28 cellular contexts compared by ENCODE assay signal in the genomic region with DNA sequence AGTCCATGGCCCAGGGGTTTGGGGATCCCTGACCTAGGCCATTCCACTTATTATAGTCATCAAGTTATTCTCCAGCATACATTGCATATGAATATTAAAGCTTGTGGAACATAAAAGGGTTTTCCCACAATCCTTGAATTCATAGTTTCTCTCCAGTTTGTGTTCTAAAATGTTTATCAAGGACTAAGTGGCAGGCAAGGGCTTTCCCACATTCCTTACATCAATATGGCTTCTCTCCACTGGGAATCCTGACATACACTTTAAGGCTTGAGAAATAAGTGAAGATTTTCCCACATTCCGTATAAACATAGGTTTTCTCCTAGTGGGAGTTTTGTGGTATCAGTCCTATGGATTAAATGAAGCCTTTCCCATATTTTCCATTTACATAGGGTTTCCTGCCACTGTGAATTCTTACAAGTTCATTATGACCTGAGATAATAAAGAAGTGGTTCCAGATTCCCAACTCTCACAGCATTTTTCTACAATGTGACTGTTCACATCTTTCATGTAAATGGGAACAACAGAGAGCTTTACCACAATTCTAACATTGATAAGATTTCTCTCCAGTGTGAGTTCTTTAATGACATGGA. TPM values are rescaled to one million over a fixed set of nuclear protein-coding genes. Genes with fewer than 3 reads are reported as not detected.
DNase-seq lines count a peak whose midpoint lies in the region; ATAC-seq and TF ChIP-seq lines count a peak whose summit lies in the region.
"Had no signal": no experiment of that assay in that cellular context is flagged by ENCODE, and none has a peak within 500 bp of the region (broad histone marks: within the 10 kb centered on the region; RNA-seq: fewer than 3 reads in every experiment).

No MANE protein-coding gene starts in this region.

- H3K9ac ChIP-seq in BLaER1 (no peak overlapping the region), HUES64 (ENCODE audit: low read depth, low read length) (no peak overlapping the region), iPS-18a (ENCODE audit: low read length) (no peak overlapping the region)

- no peak overlapping the region for H3K27ac Mint-ChIP-seq in activated naive CD4-positive, alpha-beta T cell treated with anti-CD3 and anti-CD28 coated beads, Interleukin-2, amount 50 U/mL, for 72 hours
- H3K27ac Mint-ChIP-seq: activated CD8-positive, alpha-beta T cell treated with anti-CD3 and anti-CD28 coated beads for 36 hours; activated naive CD8-positive, alpha-beta T cell; activated T-helper 17 cell treated with anti-CD3 and anti-CD28 coated beads, Interleukin-2, amount 50 U/mL, for 72 hours; CD8-positive, alpha-beta T cell; natural killer cell treated with Interleukin-12 subunit alpha and Interleukin-12 subunit beta and Interleukin-15 and Interleukin-18, amount 100 ng/mL, for 72 hours had no signal

- no peaks in the 10 kb centered on the region for H3K27me3 ChIP-seq in BLaER1
- no peaks in the 10 kb centered on the region for H3K27me3 ChIP-seq in HUES64 (ENCODE audit: insufficient read depth, low read length)
- no peaks in the 10 kb centered on the region for H3K27me3 ChIP-seq in iPS-18a (ENCODE audit: control insufficient read depth, insufficient read depth, low read length)
- H3K27me3 ChIP-seq: heart right ventricle, stomach had no signal

- ATAC-seq in GM18873 (IDR thresholded peaks at IDR 0.05; ENCODE audit: low FRiP score, unreplicated experiment) = no peak
- ATAC-seq in activated naive CD4-positive, alpha-beta T cell treated with anti-CD3 and anti-CD28 coated beads, Interleukin-2, amount 50 U/mL, for 72 hours = no peak
- ATAC-seq: activated CD8-positive, alpha-beta T cell treated with anti-CD3 and anti-CD28 coated beads for 36 hours; activated T-helper 17 cell treated with anti-CD3 and anti-CD28 coated beads, Interleukin-2, amount 50 U/mL, for 72 hours; CD8-positive, alpha-beta T cell; heart right ventricle; left colon; natural killer cell treated with Interleukin-12 subunit alpha and Interleukin-12 subunit beta and Interleukin-15 and Interleukin-18, amount 100 ng/mL, for 72 hours had no signal

- no peak overlapping the region for H3K4me2 ChIP-seq in BLaER1

- no peak for TF ChIP-seq CTCF in choroid plexus epithelial cell (conservative IDR thresholded peaks at IDR 0.05; ENCODE audit: low read depth, low read length)

- H3K9me3 Mint-ChIP-seq in activated naive CD4-positive, alpha-beta T cell treated with anti-CD3 and anti-CD28 coated beads, Interleukin-2, amount 50 U/mL, for 72 hours = peaks cover 45 to 53% of the 10 kb centered on the region in 2 donors

- H3K4me3 ChIP-seq in BLaER1 = peak overlapping the region; percentile 38; the same call in 1 of the 2 replicates
- 0 out of 2 replicates have a peak overlapping the region, but pooled peaks have one; percentile 7 for H3K4me3 ChIP-seq in HUES64 (ENCODE audit: low read length)
- no peak overlapping the region for H3K4me3 ChIP-seq in choroid plexus epithelial cell (ENCODE audit: low read depth, low read length)
- H3K4me3 ChIP-seq in iPS-18a (ENCODE audit: low read length) = peak overlapping the region; percentile 1
- H3K4me3 ChIP-seq: heart right ventricle, SK-N-MC, stomach had no signal

- H3K4me1 ChIP-seq in BLaER1 (no peaks in the 10 kb centered on the region), HUES64 (ENCODE audit: insufficient read depth, low read length) (no peaks in the 10 kb centered on the region), iPS-18a (ENCODE audit: control insufficient read depth, low read depth, low read length) (no peaks in the 10 kb centered on the region)
- H3K4me1 ChIP-seq: heart right ventricle, stomach had no signal

- DNase-seq in choroid plexus epithelial cell (ENCODE audit: low read depth) = peak; percentile 4
- no peak for DNase-seq in activated naive CD4-positive, alpha-beta T cell treated with anti-CD3 and anti-CD28 coated beads, Interleukin-2, amount 50 U/mL, for 72 hours (ENCODE audit: low spot score in 2 of 2)
- DNase-seq in stimulated activated CD4-positive, alpha-beta T cell treated with anti-CD3 and anti-CD28 coated beads, Interleukin-2, amount 100 ng/mL, for 24 hours = no peak
- DNase-seq in activated effector memory CD4-positive, alpha-beta T cell treated with Interleukin-2 at 50 U/mL for 16 hours = no peak
- DNase-seq: activated CD4-positive, alpha-beta T cell treated with anti-CD3 and anti-CD28 coated beads for 1 hour; activated CD8-positive, alpha-beta T cell treated with anti-CD3 and anti-CD28 coated beads for 36 hours; CD8-positive, alpha-beta T cell; foreskin melanocyte; heart right ventricle; left colon; NCI-H446 treated with DMSO at 0.1 percent for 48 hours; OCI-M1; small intestine; stimulated activated CD4-positive, alpha-beta T cell treated with anti-CD3 and anti-CD28 coated beads, Interleukin-1b, Interleukin-23, amount 100 ng/mL, for 48 hours; stomach; trophoblast cell had no signal

- no peaks in the 10 kb centered on the region for H4K20me1 ChIP-seq in BLaER1

- peaks cover 63 to 78% of the 10 kb centered on the region in 2 donors for H3K36me3 Mint-ChIP-seq in activated naive CD4-positive, alpha-beta T cell treated with anti-CD3 and anti-CD28 coated beads, Interleukin-2, amount 50 U/mL, for 72 hours

- H3K9me3 ChIP-seq in BLaER1 = peaks cover 100% of the 10 kb centered on the region
- peaks cover 95% of the 10 kb centered on the region for H3K9me3 ChIP-seq in HUES64 (ENCODE audit: insufficient read depth, low read depth, low read length)
- H3K9me3 ChIP-seq in iPS-18a (ENCODE audit: control insufficient read depth, low read depth, low read length) = peaks cover 71% of the 10 kb centered on the region

- peaks cover 75% of the 10 kb centered on the region for H3K36me3 ChIP-seq in BLaER1
- H3K36me3 ChIP-seq in HUES64 (ENCODE audit: insufficient read depth, low read length) = peaks cover 54% of the 10 kb centered on the region
- H3K36me3 ChIP-seq in iPS-18a (ENCODE audit: control insufficient read depth, low read depth, low read length) = peaks cover 31% of the 10 kb centered on the region

- no CpG with 5 or more reads among the region's 1 CpG for WGBS in HUES64

- no peak overlapping the region for H3K27ac ChIP-seq in BLaER1
- H3K27ac ChIP-seq in HUES64 (ENCODE audit: low read depth, low read length) = no peak overlapping the region
- H3K27ac ChIP-seq in iPS-18a (ENCODE audit: low read length) = no peak overlapping the region
- H3K27ac ChIP-seq: epithelial cell of prostate, heart right ventricle, SK-N-MC, stomach had no signal

RNA-seq across cellular contexts. Expression of a gene that starts 14.5 kb away (rescaled TPM):
- polyA plus RNA-seq in HUES64 (2013, experiment 1 of 2) = 11.1 TPM
- 12.4 TPM for polyA plus RNA-seq in HUES64 (2013, experiment 2 of 2)
- total RNA-seq in activated naive CD4-positive, alpha-beta T cell treated with anti-CD3 and anti-CD28 coated beads, Interleukin-2, amount 50 U/mL, for 72 hours = 10 to 100 TPM; 10.9 to 11.7 TPM

RNA-seq across cellular contexts. Expression of a gene that starts 25.6 kb away (rescaled TPM):
- 0.50 TPM for polyA plus RNA-seq in HUES64 (2013, experiment 1 of 2)
- polyA plus RNA-seq in HUES64 (2013, experiment 2 of 2) = 0.70 TPM
- total RNA-seq in activated naive CD4-positive, alpha-beta T cell treated with anti-CD3 and anti-CD28 coated beads, Interleukin-2, amount 50 U/mL, for 72 hours = under 1 TPM in 1 of 2 donors, not detected in 1; 0.27 TPM
- total RNA-seq: CD8-positive, alpha-beta T cell; HT-29; left colon; osteocyte; stomach; T-helper 1 cell treated with Interleukin-12 subunit alpha and Interleukin-12 subunit beta and Interleukin-4 antibody, amounts not matched to agents 30 ng/mL and 1 ng/mL, for 36 hours had no signal
- polyA plus RNA-seq: small intestine, stomach had no signal
